12 cellular contexts compared by ENCODE assay signal in genomic region chr22:29587938-29588699, GRCh38. TPM values are rescaled to one million over a fixed set of nuclear protein-coding genes. Genes with fewer than 3 reads are reported as not detected.
DNase-seq lines count a peak whose midpoint lies in the region; ATAC-seq and TF ChIP-seq lines count a peak whose summit lies in the region.
"Had no signal": no experiment of that assay in that cellular context is flagged by ENCODE, and none has a peak within 500 bp of the region (broad histone marks: within the 10 kb centered on the region; RNA-seq: fewer than 3 reads in every experiment).

No MANE protein-coding gene starts in this region.

- no peak overlapping the region for H3K4me3 ChIP-seq in AG09309 (ENCODE audit: control insufficient read depth, low read depth, low read length)
- H3K4me3 ChIP-seq in kidney epithelial cell (ENCODE audit: low read depth, low read length) = no peak overlapping the region

- peak; percentile 75 for DNase-seq in AG09309 (ENCODE audit: low read depth)
- peak; percentile 89 for DNase-seq in HT1080 (ENCODE audit: low read depth)
- DNase-seq in astrocyte of the hippocampus (ENCODE audit: low read depth, low spot score) = peak; percentile 81
- DNase-seq in kidney epithelial cell (ENCODE audit: low read depth) = peak; percentile 50
- no peak for DNase-seq in DMS153 (lab: John Stamatoyannopoulos, UW)
- no peak for DNase-seq in NCI-H1930 (lab: John Stamatoyannopoulos, UW)
- DNase-seq in NCI-H2081 (lab: John Stamatoyannopoulos, UW) = no peak
- DNase-seq: activated gamma-delta T cell treated with Interleukin-2 at 50 U/mL for 16 hours, COR-L47, endodermal cell had no signal

- no peak for ATAC-seq in GM21619 (IDR thresholded peaks at IDR 0.05; ENCODE audit: unreplicated experiment)
- ATAC-seq: activated CD4-positive, CD25-positive, alpha-beta regulatory T cell treated with anti-CD3 and anti-CD28 coated beads, Interleukin-2, amount 50 U/mL, for 24 hours had no signal

- H3K36me3 ChIP-seq in kidney epithelial cell (ENCODE audit: control insufficient read depth, insufficient read depth, low read length) = no peaks in the 10 kb centered on the region

- H3K27me3 ChIP-seq in kidney epithelial cell (ENCODE audit: control insufficient read depth, insufficient read depth, low read length) = no peaks in the 10 kb centered on the region

- TF ChIP-seq CTCF in AG09309 (IDR thresholded peaks at IDR 0.05; ENCODE audit: control insufficient read depth, insufficient read depth, low read depth, low read length, missing control alignments) (no peak), kidney epithelial cell (IDR thresholded peaks at IDR 0.05; ENCODE audit: insufficient read depth, low read length, poor library complexity, severe bottlenecking) (no peak)

RNA-seq across cellular contexts. Expression of gene NIPSNAP1, which starts 7.2 kb away (rescaled TPM):
- total RNA-seq in HT1080 (2014; rRNA removed; shearing (Covaris generic)) = 60.1 and 66.1 TPM in 2 replicates
- 69.5 and 83.9 TPM in 2 replicates for polyA plus RNA-seq in HT1080 (2015; cell fraction: cytosol; rRNA removed)
- 52.0 and 71.6 TPM in 2 replicates for polyA plus RNA-seq in HT1080 (2015; cell fraction: nucleus; rRNA removed)
- total RNA-seq in kidney epithelial cell = 102 and 111 TPM in 2 replicates

RNA-seq across cellular contexts. Expression of gene NF2, which starts 15.3 kb away (rescaled TPM):
- 187 and 209 TPM in 2 replicates for total RNA-seq in HT1080 (2014; rRNA removed; shearing (Covaris generic))
- 128 and 131 TPM in 2 replicates for polyA plus RNA-seq in HT1080 (2015; cell fraction: cytosol; rRNA removed)
- polyA plus RNA-seq in HT1080 (2015; cell fraction: nucleus; rRNA removed) = 78.5 and 86.1 TPM in 2 replicates
- total RNA-seq in kidney epithelial cell = 110 and 111 TPM in 2 replicates

RNA-seq across cellular contexts. Expression of gene THOC5, which starts 34.6 kb away (rescaled TPM):
- total RNA-seq in HT1080 (2014; rRNA removed; shearing (Covaris generic)) = 97.2 and 105 TPM in 2 replicates
- polyA plus RNA-seq in HT1080 (2015; cell fraction: cytosol; rRNA removed) = 61.8 and 65.3 TPM in 2 replicates
- polyA plus RNA-seq in HT1080 (2015; cell fraction: nucleus; rRNA removed) = 106 and 109 TPM in 2 replicates
- total RNA-seq in kidney epithelial cell = 51.6 and 53.9 TPM in 2 replicates

Comparison
In these comparisons a context has a peak if more than half of its experiments do, and no peak if none do; other contexts are left out.
1. DNase-seq: peak in AG09309 (single experiment), HT1080 (single experiment), astrocyte of the hippocampus (single experiment) and kidney epithelial cell (single experiment); none in DMS153 (single experiment), NCI-H1930 (0 of 2) and NCI-H2081 (0 of 2).